ENCODE assay signal across 19 cellular contexts in the genomic region with DNA sequence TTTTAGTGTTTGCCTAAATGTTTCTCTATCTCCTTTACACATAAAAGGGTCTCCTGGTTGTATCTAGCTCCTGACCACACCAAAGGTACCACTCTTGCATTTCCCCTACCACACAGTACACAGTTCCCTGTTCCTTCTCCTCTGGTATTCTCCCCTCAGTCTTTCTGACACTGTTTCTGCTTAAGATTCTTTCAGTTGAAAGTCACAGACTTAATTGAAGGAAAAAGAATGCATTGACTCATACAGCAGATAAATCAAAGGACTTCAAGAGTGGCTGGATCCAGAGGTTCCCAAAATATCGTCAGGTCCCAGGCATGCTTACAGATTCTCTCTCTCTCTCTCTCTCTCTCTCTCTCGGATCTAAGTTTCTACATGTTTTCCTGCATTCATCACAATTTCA.
DNase-seq lines count a peak whose midpoint lies in the region; ATAC-seq, FAIRE-seq and TF ChIP-seq lines count a peak whose summit lies in the region.
"Had no signal": no experiment of that assay in that cellular context is flagged by ENCODE, and none has a peak within 500 bp of the region (broad histone marks: within the 10 kb centered on the region; RNA-seq: fewer than 3 reads in every experiment).

No MANE protein-coding gene starts in this region.

- WGBS in GM12878 (ENCODE audit: insufficient coverage, insufficient replicate concordance, low lambda C conversion rate, missing lambda C conversion rate): 88% methylated on average over 2 of the region's 2 CpGs

- CTCF ChIA-PET in AG04450 (lab: Charles Lee) (no interaction called here), GM12878 (lab: Yijun Ruan, JAX) (no interaction called here), HEK293T (lab: Yijun Ruan, JAX) (no interaction called here)

- H3K9ac ChIP-seq in GM12878 (ENCODE audit: control insufficient read depth, insufficient read depth, low read length): no peak overlapping the region
- H3K9ac ChIP-seq: neural progenitor cell had no signal

- ATAC-seq in GM12878 (no peak), GM21423 (IDR thresholded peaks at IDR 0.05; ENCODE audit: unreplicated experiment) (no peak)
- ATAC-seq: gastrocnemius medialis, left cardiac atrium, Right ventricle myocardium inferior had no signal

- SMC1A ChIA-PET in GM12878 (lab: Charles Lee; ENCODE audit: uncharacterized antibody, unreplicated experiment): no interaction called here

- peak; percentile 15 for DNase-seq in AG04450 (ENCODE audit: low read depth, low spot score)
- DNase-seq in HCEC 1CT: peak; percentile 15
- no peak for DNase-seq in GM12878 (ENCODE audit: low read depth, low spot score)
- peak; percentile 33 to 41 for DNase-seq in foreskin fibroblast
- DNase-seq in HEK293T (ENCODE audit: extremely low spot score): no peak
- no peak for DNase-seq in hypothalamus (lab: John Stamatoyannopoulos, UW)
- no peak for DNase-seq in NCI-H524 (lab: John Stamatoyannopoulos, UW)
- DNase-seq: activated CD4-positive, alpha-beta T cell treated with anti-CD3 and anti-CD28 coated beads, Interleukin-2, amount 10 ng/mL, durations not matched to agents 7 days and 5 days; activated CD8-positive, alpha-beta memory T cell treated with anti-CD3 and anti-CD28 coated beads, Interleukin-2, amount 50 U/mL, for 48 hours; activated effector memory CD4-positive, alpha-beta T cell treated with anti-CD3 and anti-CD28 coated beads, Interleukin-2, amount 50 U/mL, for 16 hours; CD4-positive, alpha-beta memory T cell; gastrocnemius medialis; GOT3; left cardiac atrium; NCI-H1436; NCI-H2171 had no signal

- no peaks in the 10 kb centered on the region for H4K20me1 ChIP-seq in GM12878 (ENCODE audit: control insufficient read depth, insufficient read depth)

- no peak for TF ChIP-seq RAD21 in GM12878 (IDR thresholded peaks at IDR 0.05; ENCODE audit: insufficient read depth, low read depth, low read length)

- H3K36me3 ChIP-seq in GM12878 (ENCODE audit: control insufficient read depth in 2 of 2, insufficient read depth in 2 of 2, low read length in 1 of 2): no peaks in the 10 kb centered on the region
- H3K36me3 ChIP-seq: neural progenitor cell had no signal

- no peak for TF ChIP-seq EP300 in GM12878 (IDR thresholded peaks at IDR 0.05; ENCODE audit: borderline replicate concordance in 1 of 2, control insufficient read depth in 1 of 2, low read depth in 2 of 2, low read length in 2 of 2)

- BruUV-seq in GM12878 (replicated peaks; lab: Mats Ljungman, UMichigan): TSS peak; percentile 56

- POLR2A ChIA-PET in AG04450 (lab: Yijun Ruan, JAX): no interaction called here
- POLR2A ChIA-PET in GM12878 (lab: Charles Lee): no interaction called here
- POLR2A ChIA-PET in HEK293T (lab: Yijun Ruan, JAX): no interaction called here

- H3K4me3 ChIP-seq in AG04450 (ENCODE audit: low read depth, low read length) (no peak overlapping the region), GM12878 (no peak overlapping the region), foreskin fibroblast (ENCODE audit: low read depth in 1 of 2, low read length in 2 of 2) (no peak overlapping the region)
- H3K4me3 ChIP-seq: gastrocnemius medialis, neural progenitor cell had no signal

- H3K4me2 ChIP-seq in GM12878 (ENCODE audit: control insufficient read depth, insufficient read depth): no peak overlapping the region
- H3K4me2 ChIP-seq: neural progenitor cell had no signal

- TF ChIP-seq CTCF in AG04450 (IDR thresholded peaks at IDR 0.05; ENCODE audit: low read depth, low read length) (no peak), GM12878 (IDR thresholded peaks at IDR 0.05 in 2 of 3, conservative IDR thresholded peaks at IDR 0.05 in 1 of 3; ENCODE audit: control insufficient read depth in 2 of 3, extremely low read depth in 1 of 3, insufficient read depth in 1 of 3, low read depth in 3 of 3, low read length in 3 of 3) (no peak), foreskin fibroblast (IDR thresholded peaks at IDR 0.05; ENCODE audit: low read depth, low read length) (no peak)

- H3K9me3 ChIP-seq in AG04450 (ENCODE audit: control insufficient read depth, insufficient read depth, low read length) (no peaks in the 10 kb centered on the region), GM12878 (replicated peaks; ENCODE audit: control insufficient read depth, insufficient read depth, low read length) (no peaks in the 10 kb centered on the region)
- H3K9me3 ChIP-seq: gastrocnemius medialis had no signal

- in situ Hi-C loops in GM12878 (cut with MboI): no loop called here

- intact Hi-C loops in GM12878 (cut with micrococcal nuclease; ENCODE audit: unreplicated experiment): no loop called here

- H3K27ac ChIP-seq in AG04450 (ENCODE audit: low read depth, low read length): no peak overlapping the region
- H3K27ac ChIP-seq in GM12878 (ENCODE audit: control insufficient read depth, insufficient read depth): no peak overlapping the region
- H3K27ac ChIP-seq: gastrocnemius medialis, neural progenitor cell had no signal

- RAD21 ChIA-PET in GM12878 (lab: Charles Lee; ENCODE audit: unreplicated experiment): no interaction called here

- no peaks in the 10 kb centered on the region for H3K79me2 ChIP-seq in GM12878 (ENCODE audit: control insufficient read depth, insufficient read depth, low read length)

- H3K4me1 ChIP-seq in GM12878 (ENCODE audit: control insufficient read depth, insufficient read depth, low read length): no peaks in the 10 kb centered on the region
- H3K4me1 ChIP-seq: gastrocnemius medialis, neural progenitor cell had no signal

- no peak overlapping the region for H2AFZ ChIP-seq in GM12878 (ENCODE audit: control insufficient read depth, low read depth, low read length)
- H2AFZ ChIP-seq: neural progenitor cell had no signal

- TF ChIP-seq POLR2A in GM12878 (IDR thresholded peaks at IDR 0.05; ENCODE audit: low read depth, low read length): no peak

- H3K27me3 ChIP-seq in AG04450 (ENCODE audit: control insufficient read depth, insufficient read depth, low read length): no peaks in the 10 kb centered on the region
- H3K27me3 ChIP-seq in GM12878 (replicated peaks in 1 of 2; ENCODE audit: control insufficient read depth in 2 of 2, insufficient read depth in 2 of 2, low read length in 1 of 2): no peaks in the 10 kb centered on the region
- H3K27me3 ChIP-seq: gastrocnemius medialis, neural progenitor cell had no signal

- FAIRE-seq in GM12878 (lab: Jason Lieb, UNC): no peak

TF ChIP-seq in GM12878, 131 proteins besides CTCF, POLR2A, EP300 and RAD21 (continues in another document):
- TF ChIP-seq RELB (IDR thresholded peaks at IDR 0.05; ENCODE audit: low read depth) (no peak), RCOR1 (conservative IDR thresholded peaks at IDR 0.05; ENCODE audit: low read depth, low read length) (no peak), MTA3 (IDR thresholded peaks at IDR 0.05; ENCODE audit: borderline replicate concordance, low read length) (no peak)

TF ChIP-seq in HEK293T, 16 proteins besides CTCF, POLR2A, EP300 and RAD21:
- no peak for TF ChIP-seq LEF1 (IDR thresholded peaks at IDR 0.05; ENCODE audit: borderline replicate concordance)
- TF ChIP-seq L3MBTL2 (conservative IDR thresholded peaks at IDR 0.05): no peak
- TF ChIP-seq ELF4 (IDR thresholded peaks at IDR 0.05): no peak
- no peak for TF ChIP-seq ZNF384 (IDR thresholded peaks at IDR 0.05)
- no peak for TF ChIP-seq HDGF (IDR thresholded peaks at IDR 0.05; ENCODE audit: borderline replicate concordance)
- no peak for TF ChIP-seq SUZ12 (IDR thresholded peaks at IDR 0.05)
- no peak for TF ChIP-seq FOXA1 (IDR thresholded peaks at IDR 0.05)
- TF ChIP-seq CTBP1 (IDR thresholded peaks at IDR 0.05; ENCODE audit: borderline replicate concordance): no peak
- TF ChIP-seq FOXK2 (IDR thresholded peaks at IDR 0.05): no peak
- no peak for TF ChIP-seq ARNT (IDR thresholded peaks at IDR 0.05)
- TF ChIP-seq TARDBP (IDR thresholded peaks at IDR 0.05): no peak
- TF ChIP-seq BHLHE40 (IDR thresholded peaks at IDR 0.05; ENCODE audit: borderline replicate concordance): no peak

Comparison
In these comparisons a context has a peak if more than half of its experiments do, and no peak if none do; other contexts are left out.
1. DNase-seq: peak in AG04450 (single experiment), HCEC 1CT (single experiment) and foreskin fibroblast (2 of 2); none in GM12878 (single experiment), HEK293T (single experiment), hypothalamus (0 of 51) and NCI-H524 (0 of 2).